ENCODE assay signal across 1 cellular context in the genomic region with DNA sequence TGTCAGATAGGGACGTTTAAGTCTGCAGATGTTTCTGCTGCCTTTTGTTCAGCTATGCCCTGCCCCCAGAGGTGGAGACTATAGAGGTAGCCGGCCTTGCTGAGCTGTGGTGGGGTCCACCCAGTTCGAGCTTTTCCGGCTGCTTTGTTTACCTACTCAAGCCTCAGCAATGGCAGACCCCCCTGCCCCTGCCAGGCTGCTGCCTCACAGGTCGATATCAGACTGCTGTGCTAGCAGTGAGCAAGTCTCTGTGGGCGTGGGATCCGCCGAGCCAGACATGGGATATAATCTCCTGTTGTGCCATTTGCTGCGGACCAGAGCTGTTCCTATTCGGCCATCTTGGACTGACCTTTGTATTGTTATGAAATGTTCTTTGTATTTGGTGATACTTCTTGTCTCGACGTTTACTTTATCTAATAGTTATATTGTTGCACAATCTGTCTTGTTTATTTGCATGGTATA.
TF ChIP-seq lines count a peak whose summit lies in the region.

No MANE protein-coding gene starts in this region.

TF ChIP-seq in HepG2, 621 proteins besides CTCF, POLR2A, EP300 and RAD21 (continued from another document and continues in another):
- TF ChIP-seq HOMEZ (CRISPR knock-in tag; IDR thresholded peaks at IDR 0.05; ENCODE audit: low read depth) (peak; percentile 45; the same call in 1 of the 2 replicates), HDAC1 (CRISPR knock-in tag; IDR thresholded peaks at IDR 0.05) (peak; percentile 53; the same call in 1 of the 2 replicates), ZHX2 (IDR thresholded peaks at IDR 0.05; ENCODE audit: low read depth) (no peak), ZHX2 (CRISPR knock-in tag; IDR thresholded peaks at IDR 0.05; ENCODE audit: borderline replicate concordance) (no peak), NCOA5 (CRISPR knock-in tag; IDR thresholded peaks at IDR 0.05) (no peak), ZNF260 (CRISPR knock-in tag; IDR thresholded peaks at IDR 0.05; ENCODE audit: borderline replicate concordance, low read depth) (no peak), DMAP1 (CRISPR knock-in tag; IDR thresholded peaks at IDR 0.05) (no peak), U2AF2 (IDR thresholded peaks at IDR 0.05; ENCODE audit: low read depth, low read length) (no peak), SMARCE1 (IDR thresholded peaks at IDR 0.05; ENCODE audit: borderline replicate concordance) (no peak), MYC (CRISPR knock-in tag; IDR thresholded peaks at IDR 0.05; ENCODE audit: borderline replicate concordance) (no peak), PHF21A (CRISPR knock-in tag; IDR thresholded peaks at IDR 0.05) (no peak), MTF1 (CRISPR knock-in tag; IDR thresholded peaks at IDR 0.05) (no peak), THAP8 (CRISPR knock-in tag; IDR thresholded peaks at IDR 0.05; ENCODE audit: borderline replicate concordance) (no peak), ZNF234 (CRISPR knock-in tag; conservative IDR thresholded peaks at IDR 0.05) (no peak), ZNF772 (CRISPR knock-in tag; IDR thresholded peaks at IDR 0.05) (no peak), ZNF562 (CRISPR knock-in tag; IDR thresholded peaks at IDR 0.05; ENCODE audit: borderline replicate concordance) (no peak), BORCS8-MEF2B (CRISPR knock-in tag; IDR thresholded peaks at IDR 0.05) (no peak), KLF12 (CRISPR knock-in tag; IDR thresholded peaks at IDR 0.05; ENCODE audit: borderline replicate concordance) (no peak), HNRNPL (IDR thresholded peaks at IDR 0.05; ENCODE audit: low read depth, low read length) (no peak), PRPF4 (IDR thresholded peaks at IDR 0.05; ENCODE audit: low read depth, low read length, poor library complexity, severe bottlenecking) (no peak), PLSCR1 (CRISPR knock-in tag; IDR thresholded peaks at IDR 0.05; ENCODE audit: borderline replicate concordance) (no peak), ZBTB7A (CRISPR knock-in tag; IDR thresholded peaks at IDR 0.05) (peak; percentile 89), PHF5A (CRISPR knock-in tag; IDR thresholded peaks at IDR 0.05; ENCODE audit: low read depth, unreplicated experiment) (no peak), ZMYM3 (CRISPR knock-in tag; IDR thresholded peaks at IDR 0.05) (peak; percentile 45; the same call in 1 of the 2 replicates), CBX5 (CRISPR knock-in tag; IDR thresholded peaks at IDR 0.05; ENCODE audit: borderline replicate concordance) (peak; percentile 62; the same call in 1 of the 2 replicates), PBX2 (CRISPR knock-in tag; IDR thresholded peaks at IDR 0.05) (no peak), GMEB2 (CRISPR knock-in tag; IDR thresholded peaks at IDR 0.05; ENCODE audit: low read depth) (no peak), CEBPG (CRISPR knock-in tag; IDR thresholded peaks at IDR 0.05) (no peak), MED1 (CRISPR knock-in tag; IDR thresholded peaks at IDR 0.05) (0 out of 2 replicates have a peak, but pooled peaks have one; percentile 12), ZNF724P (CRISPR knock-in tag; IDR thresholded peaks at IDR 0.05; ENCODE audit: borderline replicate concordance) (no peak), YY1 (IDR thresholded peaks at IDR 0.05; ENCODE audit: insufficient read depth, insufficient replicate concordance, low read depth, low read length) (peak; percentile 72), ZNF704 (CRISPR knock-in tag; IDR thresholded peaks at IDR 0.05; ENCODE audit: borderline replicate concordance) (no peak), ZNF879 (CRISPR knock-in tag; IDR thresholded peaks at IDR 0.05) (no peak), ZNF350 (CRISPR knock-in tag; IDR thresholded peaks at IDR 0.05; ENCODE audit: borderline replicate concordance, low read depth) (peak; percentile 37; the same call in 1 of the 2 replicates), MBD4 (IDR thresholded peaks at IDR 0.05; ENCODE audit: borderline replicate concordance, low read length) (no peak), NR1H2 (CRISPR knock-in tag; IDR thresholded peaks at IDR 0.05; ENCODE audit: borderline replicate concordance, low read depth) (no peak), RELA (CRISPR knock-in tag; IDR thresholded peaks at IDR 0.05) (no peak), HNRNPLL (IDR thresholded peaks at IDR 0.05; ENCODE audit: low read depth, low read length, poor library complexity, severe bottlenecking) (no peak), HNF4A (CRISPR knock-in tag; IDR thresholded peaks at IDR 0.05) (peak; percentile 69), EHMT2 (IDR thresholded peaks at IDR 0.05; ENCODE audit: borderline replicate concordance, low read depth, low read length) (no peak)
- TF ChIP-seq, protein P1, sequence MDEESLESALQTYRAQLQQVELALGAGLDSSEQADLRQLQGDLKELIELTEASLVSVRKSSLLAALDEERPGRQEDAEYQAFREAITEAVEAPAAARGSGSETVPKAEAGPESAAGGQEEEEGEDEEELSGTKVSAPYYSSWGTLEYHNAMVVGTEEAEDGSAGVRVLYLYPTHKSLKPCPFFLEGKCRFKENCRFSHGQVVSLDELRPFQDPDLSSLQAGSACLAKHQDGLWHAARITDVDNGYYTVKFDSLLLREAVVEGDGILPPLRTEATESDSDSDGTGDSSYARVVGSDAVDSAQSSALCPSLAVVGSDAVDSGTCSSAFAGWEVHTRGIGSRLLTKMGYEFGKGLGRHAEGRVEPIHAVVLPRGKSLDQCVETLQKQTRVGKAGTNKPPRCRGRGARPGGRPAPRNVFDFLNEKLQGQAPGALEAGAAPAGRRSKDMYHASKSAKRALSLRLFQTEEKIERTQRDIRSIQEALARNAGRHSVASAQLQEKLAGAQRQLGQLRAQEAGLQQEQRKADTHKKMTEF (CRISPR knock-in tag; IDR thresholded peaks at IDR 0.05): peak; percentile 45; the same call in 1 of the 2 replicates
- TF ChIP-seq, protein P2, sequence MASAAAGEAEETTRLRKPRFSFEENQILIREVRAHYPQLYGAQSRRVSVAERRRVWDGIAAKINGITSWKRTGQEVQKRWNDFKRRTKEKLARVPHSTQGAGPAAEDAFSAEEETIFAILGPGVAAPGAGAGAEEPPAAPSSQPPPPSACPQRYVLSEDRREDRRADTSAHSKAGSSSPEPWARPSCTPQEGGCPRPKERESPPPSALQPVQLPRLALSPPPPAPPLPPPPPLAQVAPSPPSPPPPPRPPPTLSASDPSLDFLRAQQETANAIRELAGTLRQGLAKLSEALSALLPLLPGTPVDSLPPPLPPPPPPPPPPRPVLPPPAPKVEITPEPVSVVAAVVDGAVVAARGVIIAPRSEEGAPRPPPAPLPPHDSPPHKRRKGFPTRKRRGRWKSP (CRISPR knock-in tag; IDR thresholded peaks at IDR 0.05): no peak
- TF ChIP-seq, protein P3, sequence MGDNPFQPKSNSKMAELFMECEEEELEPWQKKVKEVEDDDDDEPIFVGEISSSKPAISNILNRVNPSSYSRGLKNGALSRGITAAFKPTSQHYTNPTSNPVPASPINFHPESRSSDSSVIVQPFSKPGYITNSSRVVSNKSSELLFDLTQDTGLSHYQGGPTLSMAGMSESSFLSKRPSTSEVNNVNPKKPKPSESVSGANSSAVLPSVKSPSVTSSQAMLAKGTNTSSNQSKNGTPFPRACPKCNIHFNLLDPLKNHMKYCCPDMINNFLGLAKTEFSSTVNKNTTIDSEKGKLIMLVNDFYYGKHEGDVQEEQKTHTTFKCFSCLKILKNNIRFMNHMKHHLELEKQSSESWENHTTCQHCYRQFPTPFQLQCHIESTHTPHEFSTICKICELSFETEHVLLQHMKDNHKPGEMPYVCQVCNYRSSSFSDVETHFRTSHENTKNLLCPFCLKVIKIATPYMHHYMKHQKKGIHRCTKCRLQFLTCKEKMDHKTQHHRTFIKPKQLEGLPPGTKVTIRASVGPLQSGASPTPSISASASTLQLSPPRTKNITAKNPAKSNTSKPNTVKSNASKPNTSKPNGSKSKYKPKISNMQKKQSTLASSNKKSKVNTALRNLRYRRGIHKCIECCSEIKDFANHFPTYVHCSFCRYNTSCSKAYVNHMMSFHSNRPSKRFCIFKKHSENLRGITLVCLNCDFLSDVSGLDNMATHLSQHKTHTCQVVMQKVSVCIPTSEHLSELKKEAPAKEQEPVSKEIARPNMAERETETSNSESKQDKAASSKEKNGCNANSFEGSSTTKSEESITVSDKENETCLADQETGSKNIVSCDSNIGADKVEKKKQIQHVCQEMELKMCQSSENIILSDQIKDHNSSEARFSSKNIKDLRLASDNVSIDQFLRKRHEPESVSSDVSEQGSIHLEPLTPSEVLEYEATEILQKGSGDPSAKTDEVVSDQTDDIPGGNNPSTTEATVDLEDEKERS (CRISPR knock-in tag; IDR thresholded peaks at IDR 0.05): peak; percentile 98
